In the genomic region with DNA sequence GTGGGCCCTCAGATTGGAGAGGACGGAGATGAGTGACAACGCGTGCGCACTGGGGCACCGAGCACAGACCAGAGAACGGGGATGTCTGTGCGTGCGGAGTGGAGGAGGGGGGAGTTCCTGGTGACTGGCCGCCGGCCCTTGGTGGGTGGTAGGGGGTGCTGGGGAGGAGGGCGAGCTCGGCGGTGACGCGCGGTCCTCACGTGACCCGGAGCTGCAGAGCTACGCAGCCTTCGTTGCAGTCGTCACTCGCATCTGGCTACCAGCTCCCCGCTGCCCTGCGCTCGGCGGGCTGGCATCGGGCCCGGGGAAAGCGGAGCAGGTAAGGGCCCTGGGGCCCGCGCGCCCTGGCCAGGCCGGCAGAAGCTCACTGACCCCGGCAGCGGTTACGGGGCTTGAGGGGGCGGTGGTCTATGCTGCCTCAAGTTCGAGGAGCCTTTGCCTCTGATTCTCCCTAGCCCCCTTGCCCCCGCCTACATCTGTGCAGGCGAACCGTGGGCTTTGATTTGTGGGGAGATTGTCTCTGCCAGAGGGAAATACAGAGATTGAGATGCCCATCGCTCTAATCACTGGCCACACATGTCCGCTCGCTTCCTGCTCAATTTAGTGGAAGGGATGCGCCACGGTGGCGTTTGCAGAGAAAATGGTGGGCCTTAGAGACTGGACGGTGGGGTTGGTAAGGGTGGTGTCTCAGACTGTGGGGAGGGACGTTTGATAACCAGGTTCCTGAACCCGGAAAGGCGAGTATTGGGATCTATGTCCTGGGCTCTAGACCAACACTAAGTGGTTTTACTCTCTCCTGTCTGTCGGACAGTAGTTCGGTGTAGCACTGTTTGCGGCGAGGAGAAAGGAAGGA, we compare ENCODE assay signal across 8 cellular contexts. TPM values are rescaled to one million over a fixed set of nuclear protein-coding genes. Genes with fewer than 3 reads are reported as not detected.
A peak's percentile ranks its signal among the peaks of the same experiment; 100 is the strongest.
DNase-seq lines count a peak whose midpoint lies in the region; ATAC-seq lines count a peak whose summit lies in the region.

ARMCX4 (plus strand) TSS at position 245 of the 853 bp plus-strand sequence. CDS start 3,134 bp downstream, outside the sequence.

- peak; percentile 64 for DNase-seq in DMS79 (lab: John Stamatoyannopoulos, UW)
- peak; percentile 85 for DNase-seq in NCI-H146 (lab: John Stamatoyannopoulos, UW)
- DNase-seq in activated CD4-positive, alpha-beta T cell treated with anti-CD3 and anti-CD28 coated beads, Interleukin-2, amount 50 U/mL, for 1 hour = peak; percentile 32
- no peak for DNase-seq in memory B cell (ENCODE audit: low spot score in 2 of 2)
- DNase-seq in stimulated activated CD4-positive, alpha-beta T cell treated with anti-CD3 and anti-CD28 coated beads, TNF-alpha, amount 100 ng/mL, for 24 hours (ENCODE audit: low read depth in 3 of 3) = peak in 2 of 3 experiments; percentile 4 to 36
- DNase-seq in cerebellar nuclear complex (lab: John Stamatoyannopoulos, UW) = no peak

- 15 to 17% methylated on average over 53 to 55 of the region's 55 CpGs for WGBS in ectodermal cell, 2 experiments

- H3K27me3 ChIP-seq in ectodermal cell (ENCODE audit: control insufficient read depth, insufficient read depth, low read length, poor library complexity, severe bottlenecking) = no peaks in the 10 kb centered on the region

- no peaks in the 10 kb centered on the region for H3K9me3 ChIP-seq in ectodermal cell (ENCODE audit: control insufficient read depth, low read length)

- H3K27me3 Mint-ChIP-seq in memory B cell = peaks cover 1% of the 10 kb centered on the region

- ATAC-seq in memory B cell (ENCODE audit: low read depth) = peak; percentile 48
- ATAC-seq in GM21381 (IDR thresholded peaks at IDR 0.05; ENCODE audit: unreplicated experiment) = no peak

- peaks cover 3% of the 10 kb centered on the region for H3K4me1 Mint-ChIP-seq in memory B cell

- H3K36me3 Mint-ChIP-seq in memory B cell = no peaks in the 10 kb centered on the region

- no peaks in the 10 kb centered on the region for H3K9me3 Mint-ChIP-seq in memory B cell

- no peaks in the 10 kb centered on the region for H3K4me1 ChIP-seq in ectodermal cell (ENCODE audit: control insufficient read depth, insufficient read depth, low read length)

- H3K36me3 ChIP-seq in ectodermal cell (ENCODE audit: control insufficient read depth, insufficient read depth, low read length) = no peaks in the 10 kb centered on the region

- H3K27ac ChIP-seq in ectodermal cell (ENCODE audit: insufficient read depth, low read depth, low read length, poor library complexity, severe bottlenecking) = no peak within 1 kb of the TSS

- H3K4me3 Mint-ChIP-seq in memory B cell = peak within 1 kb of the TSS; percentile 72

- peak within 1 kb of the TSS; percentile 51 for H3K4me3 ChIP-seq in ectodermal cell (ENCODE audit: insufficient read depth, low read depth, low read length)

- H3K27ac Mint-ChIP-seq in memory B cell = no peak within 1 kb of the TSS

RNA-seq across cellular contexts. Expression of gene ARMCX4, which starts in this region (rescaled TPM):
- 18.6 TPM for polyA plus RNA-seq in ectodermal cell (2013, experiment 1 of 4)
- polyA plus RNA-seq in ectodermal cell (2013, experiment 2 of 4) = 26.2 TPM
- polyA plus RNA-seq in ectodermal cell (2013, experiment 3 of 4) = 12.0 TPM
- polyA plus RNA-seq in ectodermal cell (2013, experiment 4 of 4) = 14.6 TPM

Comparison
In these comparisons a context has a peak if more than half of its experiments do, and no peak if none do; other contexts are left out.
1. DNase-seq: peak in DMS79 (single experiment), NCI-H146 (single experiment), activated CD4-positive, alpha-beta T cell treated with anti-CD3 and anti-CD28 coated beads, Interleukin-2, amount 50 U/mL, for 1 hour (single experiment) and stimulated activated CD4-positive, alpha-beta T cell treated with anti-CD3 and anti-CD28 coated beads, TNF-alpha, amount 100 ng/mL, for 24 hours (2 of 3); none in memory B cell (0 of 2) and cerebellar nuclear complex (0 of 2).